In the genomic region with DNA sequence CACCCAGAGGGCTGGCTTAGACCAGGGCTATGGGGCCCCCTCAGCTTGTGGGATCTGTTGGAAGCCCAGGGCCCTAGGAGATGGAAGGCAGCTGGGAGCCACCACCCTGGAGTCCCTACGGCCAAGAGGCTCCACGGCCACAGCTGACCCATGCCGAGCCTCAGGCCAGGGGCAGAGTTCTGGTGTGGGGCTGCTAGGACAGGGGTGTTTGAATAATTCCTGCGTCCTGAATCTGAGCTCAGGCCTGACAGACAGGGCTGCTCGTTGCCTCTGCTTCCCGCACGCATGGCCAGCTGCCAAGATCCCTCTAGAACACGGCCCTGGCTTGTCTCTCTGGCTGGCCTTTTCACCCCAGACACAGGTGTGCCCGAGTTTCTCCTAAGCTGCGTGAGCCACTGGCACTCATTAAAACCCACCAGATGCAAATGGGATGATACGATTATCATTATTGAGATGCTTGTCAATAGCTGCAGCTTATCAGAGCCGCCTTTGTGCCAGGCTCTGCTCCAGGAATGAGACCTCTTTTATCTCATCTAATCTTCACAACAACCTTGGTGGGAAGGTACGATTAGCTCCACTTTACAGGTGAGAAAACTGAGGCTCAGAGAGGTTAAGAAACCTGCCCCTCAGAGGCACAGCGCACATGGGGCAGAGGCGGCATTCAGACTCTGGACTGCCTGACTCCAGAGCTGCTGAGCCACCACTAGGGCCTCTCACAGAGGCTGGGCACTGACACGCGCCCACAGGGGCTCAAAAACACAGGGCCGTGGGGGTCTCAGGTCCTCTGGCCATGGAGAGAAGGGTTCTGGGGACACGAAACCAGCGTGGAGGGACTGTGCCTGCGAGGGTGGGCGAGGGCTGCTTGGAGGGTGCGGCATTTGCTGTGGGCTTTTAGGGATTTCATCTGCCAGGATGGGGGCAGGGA, we compare ENCODE assay signal across 22 cellular contexts.
DNase-seq lines count a peak whose midpoint lies in the region; ATAC-seq and TF ChIP-seq lines count a peak whose summit lies in the region.
"Had no signal": no experiment of that assay in that cellular context is flagged by ENCODE, and none has a peak within 500 bp of the region (broad histone marks: within the 10 kb centered on the region; RNA-seq: fewer than 3 reads in every experiment).

No MANE protein-coding gene starts in this region.

- H3K9me1 ChIP-seq in IMR-90 (ENCODE audit: insufficient read depth, low read length): no peaks in the 10 kb centered on the region; the same call in 1 of the 2 replicates

- peak overlapping the region; percentile 77 for H2AFZ ChIP-seq in IMR-90 (replicated peaks; ENCODE audit: low read length, poor library complexity)
- no peak overlapping the region for H2AFZ ChIP-seq in osteoblast (ENCODE audit: low read length)

- H3K27ac Mint-ChIP-seq in MCF 10A (ENCODE audit: low read depth, unreplicated experiment): no peak overlapping the region
- peak overlapping the region; percentile 81 for H3K27ac Mint-ChIP-seq in endodermal cell
- H3K27ac Mint-ChIP-seq in immature natural killer cell: no peak overlapping the region
- H3K27ac Mint-ChIP-seq in CD8-positive, alpha-beta memory T cell: no peak overlapping the region
- H3K27ac Mint-ChIP-seq: activated CD4-positive, alpha-beta memory T cell treated with anti-CD3 and anti-CD28 coated beads, Interleukin-2, amount 10 ng/mL, durations not matched to agents 7 days and 5 days had no signal

- H3K79me2 ChIP-seq in osteoblast (ENCODE audit: insufficient read depth, low read length): no peaks in the 10 kb centered on the region

- H4K5ac ChIP-seq in IMR-90 (ENCODE audit: low read depth, low read length): no peak overlapping the region

- no peak overlapping the region for H3K4me3 Mint-ChIP-seq in MCF 10A (ENCODE audit: unreplicated experiment)
- no peak overlapping the region for H3K4me3 Mint-ChIP-seq in endodermal cell
- H3K4me3 Mint-ChIP-seq in immature natural killer cell: no peak overlapping the region
- H3K4me3 Mint-ChIP-seq in CD8-positive, alpha-beta memory T cell: no peak overlapping the region
- H3K4me3 Mint-ChIP-seq: activated CD4-positive, alpha-beta memory T cell treated with anti-CD3 and anti-CD28 coated beads, Interleukin-2, amount 10 ng/mL, durations not matched to agents 7 days and 5 days; CD14-positive monocyte; nephron had no signal

- H3K36me3 Mint-ChIP-seq in MCF 10A (ENCODE audit: insufficient read depth, unreplicated experiment) (no peaks in the 10 kb centered on the region), endodermal cell (ENCODE audit: low read depth) (no peaks in the 10 kb centered on the region), immature natural killer cell (no peaks in the 10 kb centered on the region)
- no peaks in the 10 kb centered on the region for H3K36me3 Mint-ChIP-seq in CD8-positive, alpha-beta memory T cell
- H3K36me3 Mint-ChIP-seq: CD14-positive monocyte had no signal

- H3K9me3 ChIP-seq in breast epithelium: no peaks in the 10 kb centered on the region
- H3K9me3 ChIP-seq in IMR-90 (ENCODE audit: control insufficient read depth, insufficient read depth, low read length): no peaks in the 10 kb centered on the region
- no peaks in the 10 kb centered on the region for H3K9me3 ChIP-seq in endodermal cell (ENCODE audit: control insufficient read depth, low read length)
- H3K9me3 ChIP-seq in osteoblast (ENCODE audit: low read depth, low read length): no peaks in the 10 kb centered on the region
- H3K9me3 ChIP-seq in CD8-positive, alpha-beta memory T cell (ENCODE audit: low read length): no peaks in the 10 kb centered on the region
- H3K9me3 ChIP-seq: adrenal gland, HAP-1, heart left ventricle had no signal

- no peak overlapping the region for H2AK9ac ChIP-seq in IMR-90 (replicated peaks; ENCODE audit: low read depth, low read length, poor library complexity)

- H4K20me1 ChIP-seq in IMR-90 (ENCODE audit: insufficient read depth, low read length): no peaks in the 10 kb centered on the region
- H4K20me1 ChIP-seq in osteoblast (ENCODE audit: insufficient read depth, low read length): no peaks in the 10 kb centered on the region

- WGBS in IMR-90 (ENCODE audit: extremely low coverage in 2 of 2, insufficient read length in 1 of 2), 2 experiments: 79% methylated on average over 15 of the region's 23 CpGs; no CpG with 5 or more reads in 1 of the 2 experiments
- WGBS in endodermal cell (ENCODE audit: insufficient coverage in 1 of 2, insufficient read length in 1 of 2), 2 experiments: 93 to 95% methylated on average over 16 to 23 of the region's 23 CpGs

- no peak overlapping the region for H4K91ac ChIP-seq in IMR-90 (ENCODE audit: insufficient read depth, low read depth, low read length)

- TF ChIP-seq RAD21 in IMR-90 (IDR thresholded peaks at IDR 0.05; ENCODE audit: low read length): no peak

- H3K4me2 ChIP-seq in IMR-90 (ENCODE audit: low read depth, low read length) (no peak overlapping the region), osteoblast (ENCODE audit: insufficient read depth, low read length) (no peak overlapping the region)

- H3K27ac ChIP-seq in breast epithelium (no peak overlapping the region), IMR-90 (ENCODE audit: insufficient read depth, low read length) (no peak overlapping the region), endodermal cell (ENCODE audit: low read depth, low read length) (no peak overlapping the region), osteoblast (ENCODE audit: low read depth, low read length) (no peak overlapping the region)
- H3K27ac ChIP-seq in CD8-positive, alpha-beta memory T cell (ENCODE audit: low read depth, low read length): no peak overlapping the region
- H3K27ac ChIP-seq: adrenal gland, brain microvascular endothelial cell, heart left ventricle had no signal

- in situ Hi-C loops in IMR-90 (cut with MboI; ENCODE audit: low sequenced_read_pairs): no loop called here

- DNase-seq in MCF 10A (ENCODE audit: unreplicated experiment) (peak; percentile 8), breast epithelium (ENCODE audit: low spot score in 2 of 2) (no peak), IMR-90 (no peak), endodermal cell (peak; percentile 60), osteoblast (ENCODE audit: insufficient read length, low spot score, missing footprints) (peak; percentile 82), immature natural killer cell (no peak), GM10266 (ENCODE audit: extremely low spot score) (no peak)
- DNase-seq in CD8-positive, alpha-beta memory T cell: no peak
- DNase-seq: activated CD4-positive, alpha-beta memory T cell treated with anti-CD3 and anti-CD28 coated beads, Interleukin-2, amount 10 ng/mL, durations not matched to agents 7 days and 5 days; activated CD4-positive, CD25-positive, alpha-beta regulatory T cell; activated gamma-delta T cell treated with Interleukin-2 at 50 U/mL for 16 hours; adrenal gland; brain microvascular endothelial cell; cortex of kidney; Karpas-422; NCI-H2029; NCI-H446; substantia nigra had no signal

- H3K4me1 ChIP-seq in breast epithelium: no peaks in the 10 kb centered on the region
- no peaks in the 10 kb centered on the region; the same call in 1 of the 2 replicates for H3K4me1 ChIP-seq in IMR-90 (ENCODE audit: control insufficient read depth, insufficient read depth, low read length)
- H3K4me1 ChIP-seq in endodermal cell (ENCODE audit: control insufficient read depth, insufficient read depth, low read length): peaks cover 15% of the 10 kb centered on the region
- no peaks in the 10 kb centered on the region for H3K4me1 ChIP-seq in osteoblast (ENCODE audit: insufficient read depth, low read length)
- no peaks in the 10 kb centered on the region for H3K4me1 ChIP-seq in CD8-positive, alpha-beta memory T cell (ENCODE audit: insufficient read depth, low read length)
- H3K4me1 ChIP-seq: adrenal gland, HAP-1 had no signal

- H2BK15ac ChIP-seq in IMR-90 (ENCODE audit: low read depth, low read length): no peak overlapping the region

- H3K23ac ChIP-seq in IMR-90 (ENCODE audit: low read depth, low read length): no peak overlapping the region

- H3K4me1 Mint-ChIP-seq in MCF 10A (ENCODE audit: insufficient read depth, unreplicated experiment) (no peaks in the 10 kb centered on the region), endodermal cell (peaks cover 20% of the 10 kb centered on the region), immature natural killer cell (no peaks in the 10 kb centered on the region)
- no peaks in the 10 kb centered on the region for H3K4me1 Mint-ChIP-seq in CD8-positive, alpha-beta memory T cell
- H3K4me1 Mint-ChIP-seq: activated CD4-positive, alpha-beta memory T cell treated with anti-CD3 and anti-CD28 coated beads, Interleukin-2, amount 10 ng/mL, durations not matched to agents 7 days and 5 days; CD14-positive monocyte had no signal

- TF ChIP-seq POLR2A in breast epithelium (IDR thresholded peaks at IDR 0.05) (no peak), IMR-90 (IDR thresholded peaks at IDR 0.05; ENCODE audit: low read depth, low read length) (no peak)

- H4K8ac ChIP-seq in IMR-90 (ENCODE audit: low read depth in 2 of 2, low read length in 2 of 2): peak overlapping the region in 1 of 2 experiments; percentile 9; a peak in 1 of 4 replicates

- no peak overlapping the region for H3K56ac ChIP-seq in IMR-90 (ENCODE audit: extremely low read depth, insufficient read depth, low read length)

- H3K27me3 Mint-ChIP-seq in MCF 10A (ENCODE audit: insufficient read depth, unreplicated experiment) (no peaks in the 10 kb centered on the region), endodermal cell (ENCODE audit: insufficient read depth) (peaks cover 17% of the 10 kb centered on the region), immature natural killer cell (ENCODE audit: low read depth in 3 of 3) (peaks cover 0 to 3% (median 1%) of the 10 kb centered on the region in 3 donors)
- peaks cover 6 to 8% of the 10 kb centered on the region in 2 donors for H3K27me3 Mint-ChIP-seq in CD8-positive, alpha-beta memory T cell
- H3K27me3 Mint-ChIP-seq: activated CD4-positive, alpha-beta memory T cell treated with anti-CD3 and anti-CD28 coated beads, Interleukin-2, amount 10 ng/mL, durations not matched to agents 7 days and 5 days had no signal

- BruUV-seq in MCF 10A (replicated peaks; lab: Mats Ljungman, UMichigan): no TSS peak
- no TSS peak for BruUV-seq in IMR-90 (replicated peaks; lab: Mats Ljungman, UMichigan)

- H2BK5ac ChIP-seq in IMR-90 (ENCODE audit: low read depth, low read length, poor library complexity, severe bottlenecking): no peak overlapping the region

- H3K4me3 ChIP-seq in breast epithelium (no peak overlapping the region), IMR-90 (ENCODE audit: insufficient read depth, low read depth, low read length) (no peak overlapping the region), endodermal cell (ENCODE audit: low read length) (no peak overlapping the region), osteoblast (ENCODE audit: insufficient read depth, low read length) (no peak overlapping the region)
- H3K4me3 ChIP-seq in CD8-positive, alpha-beta memory T cell (ENCODE audit: low read length): no peak overlapping the region
- H3K4me3 ChIP-seq: adrenal gland, HAP-1, heart left ventricle had no signal

- H3K14ac ChIP-seq in IMR-90 (replicated peaks; ENCODE audit: low read depth, low read length): no peak overlapping the region

- dilution Hi-C loops in IMR-90 (cut with HindIII; ENCODE audit: low sequenced_read_pairs, unreplicated experiment): no loop called here

- H3K9ac ChIP-seq in IMR-90 (ENCODE audit: low read depth, low read length) (no peak overlapping the region), endodermal cell (ENCODE audit: extremely low read depth, low read length, poor library complexity, severe bottlenecking) (no peak overlapping the region)

- intact Hi-C loops in MCF 10A (cut with micrococcal nuclease): no loop called here
- intact Hi-C loops in breast epithelium (cut with DNase I; ENCODE audit: low total_unique reads): no loop called here
- intact Hi-C loops in IMR-90 (cut with micrococcal nuclease): no loop called here

- H3K18ac ChIP-seq in IMR-90 (ENCODE audit: low read depth, low read length): no peak overlapping the region

- CTCF ChIA-PET in MCF 10A (lab: Yijun Ruan, JAX) (interaction anchor here (0.5 to 0.6 kb wide), 2 partner anchors 17 to 480 kb away, joined by 3 read pairs; no protein-coding TSS in a partner anchor), IMR-90 (lab: Yijun Ruan, JAX) (interaction anchor here (0.6 kb wide), 1 partner anchor 18 kb away, joined by 4 read pairs; no protein-coding TSS in a partner anchor)
- CTCF ChIA-PET in CD8-positive, alpha-beta memory T cell (lab: Charles Lee): no interaction called here

- H3K36me3 ChIP-seq in breast epithelium: no peaks in the 10 kb centered on the region
- H3K36me3 ChIP-seq in IMR-90 (ENCODE audit: control insufficient read depth, insufficient read depth, low read length): no peaks in the 10 kb centered on the region
- no peaks in the 10 kb centered on the region for H3K36me3 ChIP-seq in endodermal cell (ENCODE audit: control insufficient read depth, insufficient read depth, low read length)
- no peaks in the 10 kb centered on the region for H3K36me3 ChIP-seq in osteoblast (ENCODE audit: insufficient read depth, low read length)
- no peaks in the 10 kb centered on the region for H3K36me3 ChIP-seq in CD8-positive, alpha-beta memory T cell (ENCODE audit: insufficient read depth, low read length)
- H3K36me3 ChIP-seq: adrenal gland, brain microvascular endothelial cell, HAP-1, heart left ventricle had no signal

- no peak for ATAC-seq in IMR-90 (ENCODE audit: low read depth)

- no peak for TF ChIP-seq CTCF in MCF 10A (IDR thresholded peaks at IDR 0.05; ENCODE audit: unreplicated experiment)
- TF ChIP-seq CTCF in breast epithelium (IDR thresholded peaks at IDR 0.05): no peak
- TF ChIP-seq CTCF in IMR-90 (conservative IDR thresholded peaks at IDR 0.05; ENCODE audit: low read depth, low read length): no peak
- TF ChIP-seq CTCF in endodermal cell (conservative IDR thresholded peaks at IDR 0.05): no peak
- no peak for TF ChIP-seq CTCF in osteoblast (IDR thresholded peaks at IDR 0.05; ENCODE audit: extremely low read depth, low read depth, low read length)
- no peak for TF ChIP-seq CTCF in GM10266 (IDR thresholded peaks at IDR 0.05; ENCODE audit: control insufficient read depth, insufficient read depth, low read depth, missing control alignments)

- H3K79me1 ChIP-seq in IMR-90 (ENCODE audit: low read depth in 1 of 2, low read length in 2 of 2): no peaks in the 10 kb centered on the region

- H2BK120ac ChIP-seq in IMR-90 (ENCODE audit: low read depth, low read length): 0 out of 2 replicates have a peak overlapping the region, but pooled peaks have one; percentile 8

- no peak overlapping the region; the same call in 1 of the 2 replicates for H2AK5ac ChIP-seq in IMR-90 (ENCODE audit: low read depth, low read length)

- H3K9me3 Mint-ChIP-seq in MCF 10A (ENCODE audit: unreplicated experiment) (no peaks in the 10 kb centered on the region), endodermal cell (peaks cover 12% of the 10 kb centered on the region), immature natural killer cell (no peaks in the 10 kb centered on the region)
- no peaks in the 10 kb centered on the region for H3K9me3 Mint-ChIP-seq in CD8-positive, alpha-beta memory T cell
- H3K9me3 Mint-ChIP-seq: activated CD4-positive, alpha-beta memory T cell treated with anti-CD3 and anti-CD28 coated beads, Interleukin-2, amount 10 ng/mL, durations not matched to agents 7 days and 5 days had no signal

- H3K4ac ChIP-seq in IMR-90 (ENCODE audit: low read depth, low read length): no peak overlapping the region

- H3K27me3 ChIP-seq in breast epithelium (no peaks in the 10 kb centered on the region), IMR-90 (ENCODE audit: control insufficient read depth, insufficient read depth, low read length) (no peaks in the 10 kb centered on the region; the same call in 1 of the 2 replicates), endodermal cell (ENCODE audit: control insufficient read depth, insufficient read depth, low read length, poor library complexity, severe bottlenecking) (no peaks in the 10 kb centered on the region), osteoblast (ENCODE audit: insufficient read depth, low read length) (no peaks in the 10 kb centered on the region)
- no peaks in the 10 kb centered on the region for H3K27me3 ChIP-seq in CD8-positive, alpha-beta memory T cell (ENCODE audit: insufficient read depth, low read length, poor library complexity, severe bottlenecking)
- H3K27me3 ChIP-seq: adrenal gland, brain microvascular endothelial cell, heart left ventricle had no signal

- POLR2A ChIA-PET in MCF 10A (lab: Yijun Ruan, JAX): no interaction called here
- POLR2A ChIA-PET in IMR-90 (lab: Charles Lee; ENCODE audit: unreplicated experiment): no interaction called here
- POLR2A ChIA-PET in CD8-positive, alpha-beta memory T cell (lab: Charles Lee): no interaction called here

- H2BK20ac ChIP-seq in IMR-90 (ENCODE audit: low read depth, low read length): no peak overlapping the region

Comparison
In these comparisons a context has a peak if more than half of its experiments do, and no peak if none do; other contexts are left out.
1. DNase-seq: peak in MCF 10A (single experiment), endodermal cell (single experiment) and osteoblast (single experiment); none in breast epithelium (0 of 2), IMR-90 (single experiment), immature natural killer cell (0 of 3), GM10266 (single experiment) and CD8-positive, alpha-beta memory T cell (0 of 5).